Comparison of ENCODE assay signal across 10 cellular contexts in genomic region chr9:111937781-111938426, GRCh38. TPM values are rescaled to one million over a fixed set of nuclear protein-coding genes. Genes with fewer than 3 reads are reported as not detected.
DNase-seq lines count a peak whose midpoint lies in the region; ATAC-seq and TF ChIP-seq lines count a peak whose summit lies in the region.
"Had no signal": no experiment of that assay in that cellular context is flagged by ENCODE, and none has a peak within 500 bp of the region (broad histone marks: within the 10 kb centered on the region; RNA-seq: fewer than 3 reads in every experiment).

No MANE protein-coding gene starts in this region.

- H3K4me1 Mint-ChIP-seq in activated CD8-positive, alpha-beta memory T cell treated with anti-CD3 and anti-CD28 coated beads, Interleukin-2, amount 10 ng/mL, durations not matched to agents 7 days and 5 days, result peaks cover 22% of the 10 kb centered on the region

- H3K27me3 ChIP-seq in heart left ventricle (no peaks in the 10 kb centered on the region), gastroesophageal sphincter (no peaks in the 10 kb centered on the region)
- H3K27me3 ChIP-seq: SJSA1 had no signal

- TF ChIP-seq CTCF in heart left ventricle (IDR thresholded peaks at IDR 0.05) (no peak), gastroesophageal sphincter (IDR thresholded peaks at IDR 0.05) (no peak)

- peak overlapping the region; percentile 26 for H3K4me3 Mint-ChIP-seq in activated CD8-positive, alpha-beta memory T cell treated with anti-CD3 and anti-CD28 coated beads, Interleukin-2, amount 10 ng/mL, durations not matched to agents 7 days and 5 days

- H3K9me3 ChIP-seq in heart left ventricle, result no peaks in the 10 kb centered on the region
- no peaks in the 10 kb centered on the region for H3K9me3 ChIP-seq in gastroesophageal sphincter
- H3K9me3 ChIP-seq: SJSA1 had no signal

- ATAC-seq in GM18907 (IDR thresholded peaks at IDR 0.05; ENCODE audit: unreplicated experiment) (peak; percentile 79), HG03442 (IDR thresholded peaks at IDR 0.05; ENCODE audit: unreplicated experiment) (peak; percentile 73), heart left ventricle (peak in 3 of 4 donors; percentile 63 to 80 (median 70)), gastroesophageal sphincter (no peak)
- ATAC-seq in activated CD8-positive, alpha-beta memory T cell treated with anti-CD3 and anti-CD28 coated beads, Interleukin-2, amount 10 ng/mL, durations not matched to agents 7 days and 5 days, result peak; percentile 74

- WGBS in heart left ventricle, 4 donors, result 54 to 60% (median 57%) methylated on average over 12 of the region's 12 CpGs
- 16 to 28% methylated on average over 11 to 12 of the region's 12 CpGs for WGBS in gastroesophageal sphincter (ENCODE audit: low coverage in 1 of 2), 2 donors

- peak overlapping the region in 2 of 12 donors; percentile 28 to 88 for H3K27ac ChIP-seq in heart left ventricle
- H3K27ac ChIP-seq in gastroesophageal sphincter, result peak overlapping the region in 2 of 4 donors; percentile 6 to 38
- H3K27ac ChIP-seq: parathyroid adenoma, SJSA1 had no signal

- CTCF ChIA-PET in activated CD8-positive, alpha-beta memory T cell treated with anti-CD3 and anti-CD28 coated beads, Interleukin-2, amount 10 ng/mL, durations not matched to agents 7 days and 5 days (lab: Charles Lee), result interaction anchor here (1.2 to 1.4 kb wide), 2 partner anchors 10 to 17 kb away, joined by 4 read pairs; no protein-coding TSS in a partner anchor

- TF ChIP-seq EP300 in gastroesophageal sphincter (IDR thresholded peaks at IDR 0.05), result no peak

- H3K36me3 ChIP-seq in heart left ventricle (peaks cover 0 to 34% (median 22%) of the 10 kb centered on the region in 9 donors), gastroesophageal sphincter (peaks cover 0 to 34% of the 10 kb centered on the region in 2 donors)

- peaks cover 4% of the 10 kb centered on the region for H3K9me3 Mint-ChIP-seq in activated CD8-positive, alpha-beta memory T cell treated with anti-CD3 and anti-CD28 coated beads, Interleukin-2, amount 10 ng/mL, durations not matched to agents 7 days and 5 days (ENCODE audit: low read depth)

- no peaks in the 10 kb centered on the region for H3K27me3 Mint-ChIP-seq in activated CD8-positive, alpha-beta memory T cell treated with anti-CD3 and anti-CD28 coated beads, Interleukin-2, amount 10 ng/mL, durations not matched to agents 7 days and 5 days

- intact Hi-C loops in heart left ventricle (cut with DNase I), result no loop called here

- H3K4me3 ChIP-seq in heart left ventricle (peak overlapping the region in 1 of 12 donors; percentile 12), gastroesophageal sphincter (no peak overlapping the region)
- H3K4me3 ChIP-seq: SJSA1 had no signal

- H3K36me3 Mint-ChIP-seq in activated CD8-positive, alpha-beta memory T cell treated with anti-CD3 and anti-CD28 coated beads, Interleukin-2, amount 10 ng/mL, durations not matched to agents 7 days and 5 days, result peaks cover 24% of the 10 kb centered on the region

- peak overlapping the region; percentile 56 for H3K27ac Mint-ChIP-seq in activated CD8-positive, alpha-beta memory T cell treated with anti-CD3 and anti-CD28 coated beads, Interleukin-2, amount 10 ng/mL, durations not matched to agents 7 days and 5 days

- H3K4me1 ChIP-seq in heart left ventricle, result peaks cover 0 to 29% (median 7%) of the 10 kb centered on the region in 12 donors
- peaks cover 0 to 15% (median 5%) of the 10 kb centered on the region in 3 donors for H3K4me1 ChIP-seq in gastroesophageal sphincter
- H3K4me1 ChIP-seq: parathyroid adenoma had no signal

- DNase-seq in activated CD8-positive, alpha-beta memory T cell treated with anti-CD3 and anti-CD28 coated beads, Interleukin-2, amount 10 ng/mL, durations not matched to agents 7 days and 5 days, result peak; percentile 64
- DNase-seq in heart left ventricle, result peak in 4 of 5 donors; percentile 15 to 55 (median 47)
- peak; percentile 45 to 61 for DNase-seq in stimulated activated CD4-positive, alpha-beta T cell treated with anti-CD3 and anti-CD28 coated beads, Interleukin-4, amount 100 ng/mL, for 4 hours
- DNase-seq in NCI-H345 (lab: John Stamatoyannopoulos, UW), result no peak
- DNase-seq in NCI-H1436 treated with DMSO at 0.1 percent for 48 hours (lab: John Stamatoyannopoulos, UW), result no peak

- TF ChIP-seq POLR2A in heart left ventricle (IDR thresholded peaks at IDR 0.05), result no peak
- no peak for TF ChIP-seq POLR2A in gastroesophageal sphincter (IDR thresholded peaks at IDR 0.05)

RNA-seq across cellular contexts. Expression of gene UGCG, which starts 41.3 kb away (rescaled TPM):
- 10 to 100 TPM; 14.4 to 21.6 TPM for total RNA-seq in activated CD8-positive, alpha-beta memory T cell treated with anti-CD3 and anti-CD28 coated beads, Interleukin-2, amount 10 ng/mL, durations not matched to agents 7 days and 5 days
- total RNA-seq in heart left ventricle, result 10 to 100 TPM; 10.5 to 52.0 (median 17.5) TPM
- 10 to 100 TPM in 1 of 2 donors, 1 to 10 TPM in 1; 10.0 to 21.3 TPM for polyA plus RNA-seq in heart left ventricle
- total RNA-seq in gastroesophageal sphincter, result 10 to 100 TPM; 30.0 to 52.6 (median 43.2) TPM

Comparison
In these comparisons a context has a peak if more than half of its experiments do, and no peak if none do; other contexts are left out.
1. DNase-seq: peak in activated CD8-positive, alpha-beta memory T cell treated with anti-CD3 and anti-CD28 coated beads, Interleukin-2, amount 10 ng/mL, durations not matched to agents 7 days and 5 days (single experiment), heart left ventricle (4 of 5) and stimulated activated CD4-positive, alpha-beta T cell treated with anti-CD3 and anti-CD28 coated beads, Interleukin-4, amount 100 ng/mL, for 4 hours (2 of 2); none in NCI-H345 (single experiment) and NCI-H1436 treated with DMSO at 0.1 percent for 48 hours (single experiment).